In genomic region chr9:32716955-32717354, GRCh38 we compare ENCODE assay signal across 5 cellular contexts.
"Had no signal": no experiment of that assay in that cellular context is flagged by ENCODE, and none has a peak within 500 bp of the region (broad histone marks: within the 10 kb centered on the region; RNA-seq: fewer than 3 reads in every experiment).

No MANE protein-coding gene starts in this region.

- DNase-seq: H9, HCEC 1CT had no signal

- ATAC-seq: GM23338, HepG2 had no signal

- H3K27ac ChIP-seq: HL-60 had no signal

- H3K4me2 ChIP-seq: GM23338 had no signal

- H2AFZ ChIP-seq: GM23338 had no signal

- H3K4me3 ChIP-seq: GM23338 had no signal
